1 cellular context compared by ENCODE assay signal in genomic region chr16:85816159-85816558, GRCh38.
TF ChIP-seq lines count a peak whose summit lies in the region.

No MANE protein-coding gene starts in this region.

TF ChIP-seq in HepG2, 621 proteins besides CTCF, POLR2A, EP300 and RAD21:
- TF ChIP-seq MNT (IDR thresholded peaks at IDR 0.05), result 0 out of 2 replicates have a peak, but pooled peaks have one; percentile 17
- TF ChIP-seq ZNF292 (CRISPR knock-in tag; IDR thresholded peaks at IDR 0.05; ENCODE audit: borderline replicate concordance, low read depth), result no peak
